17 cellular contexts compared by ENCODE assay signal in the genomic region with DNA sequence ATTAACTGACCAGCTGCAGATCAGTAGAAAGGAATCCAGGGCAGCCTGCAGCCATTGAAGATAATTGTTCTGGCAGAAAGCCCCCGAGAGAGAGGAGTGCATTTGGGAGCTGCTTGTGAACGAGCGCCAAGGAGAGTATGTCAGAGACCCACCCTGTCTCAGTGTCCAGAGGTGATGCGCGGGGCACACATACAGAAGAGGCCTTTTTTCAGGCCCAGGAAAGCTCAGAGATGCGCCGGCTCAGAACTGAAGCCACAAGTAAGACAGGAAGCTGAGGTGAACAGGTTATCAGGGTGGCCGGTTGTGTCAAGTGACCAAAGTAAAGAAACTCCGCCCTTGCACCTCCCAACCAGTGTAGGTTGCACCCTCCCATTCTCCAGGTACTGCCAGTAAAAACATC. TPM values are rescaled to one million over a fixed set of nuclear protein-coding genes. Genes with fewer than 3 reads are reported as not detected.
DNase-seq lines count a peak whose midpoint lies in the region; ATAC-seq, FAIRE-seq and TF ChIP-seq lines count a peak whose summit lies in the region.
"Had no signal": no experiment of that assay in that cellular context is flagged by ENCODE, and none has a peak within 500 bp of the region (broad histone marks: within the 10 kb centered on the region; RNA-seq: fewer than 3 reads in every experiment).

No MANE protein-coding gene starts in this region.

- H3K27ac Mint-ChIP-seq in activated CD8-positive, alpha-beta T cell treated with anti-CD3 and anti-CD28 coated beads, Interleukin-2, amount 10 ng/mL, durations not matched to agents 7 days and 5 days: peak overlapping the region; percentile 40
- H3K27ac Mint-ChIP-seq in activated CD8-positive, alpha-beta T cell treated with anti-CD3 and anti-CD28 coated beads for 36 hours: no peak overlapping the region
- H3K27ac Mint-ChIP-seq: activated T-cell treated with anti-CD3 and anti-CD28 coated beads, Interleukin-2, amount 50 U/mL, for 24 hours had no signal

- POLR2A ChIA-PET in activated CD8-positive, alpha-beta T cell treated with anti-CD3 and anti-CD28 coated beads, Interleukin-2, amount 10 ng/mL, durations not matched to agents 7 days and 5 days (lab: Charles Lee): no interaction called here
- POLR2A ChIA-PET in activated CD8-positive, alpha-beta T cell treated with anti-CD3 and anti-CD28 coated beads for 36 hours (lab: Charles Lee): no interaction called here
- POLR2A ChIA-PET in GM12878 (lab: Charles Lee): no interaction called here

- H3K36me3 Mint-ChIP-seq in activated CD8-positive, alpha-beta T cell treated with anti-CD3 and anti-CD28 coated beads, Interleukin-2, amount 10 ng/mL, durations not matched to agents 7 days and 5 days (ENCODE audit: low read depth): no peaks in the 10 kb centered on the region
- no peaks in the 10 kb centered on the region for H3K36me3 Mint-ChIP-seq in activated CD8-positive, alpha-beta T cell treated with anti-CD3 and anti-CD28 coated beads for 36 hours (ENCODE audit: low read depth)

- RAD21 ChIA-PET in GM12878 (lab: Charles Lee; ENCODE audit: unreplicated experiment): interaction anchor here (1.2 to 2.3 kb wide), 2 partner anchors 8 to 182 kb away, joined by 3 to 9 read pairs; partner anchors contain the start of gene MUC13

- no peak overlapping the region for H3K4me2 ChIP-seq in GM12878 (ENCODE audit: control insufficient read depth, insufficient read depth)

- TF ChIP-seq POLR2A in GM12878 (IDR thresholded peaks at IDR 0.05; ENCODE audit: low read depth, low read length) (no peak), thyroid gland (IDR thresholded peaks at IDR 0.05) (no peak)

- H3K4me3 Mint-ChIP-seq in activated CD8-positive, alpha-beta T cell treated with anti-CD3 and anti-CD28 coated beads, Interleukin-2, amount 10 ng/mL, durations not matched to agents 7 days and 5 days: no peak overlapping the region
- H3K4me3 Mint-ChIP-seq in activated CD8-positive, alpha-beta T cell treated with anti-CD3 and anti-CD28 coated beads for 36 hours: no peak overlapping the region
- H3K4me3 Mint-ChIP-seq: activated T-cell treated with anti-CD3 and anti-CD28 coated beads, Interleukin-2, amount 50 U/mL, for 24 hours had no signal

- H3K4me1 ChIP-seq in GM12878 (ENCODE audit: control insufficient read depth, insufficient read depth, low read length): peaks cover 70% of the 10 kb centered on the region
- peaks cover 43 to 69% of the 10 kb centered on the region in 2 donors for H3K4me1 ChIP-seq in thyroid gland

- peak; percentile 32 for DNase-seq in activated CD8-positive, alpha-beta T cell treated with anti-CD3 and anti-CD28 coated beads, Interleukin-2, amount 10 ng/mL, durations not matched to agents 7 days and 5 days
- no peak for DNase-seq in activated CD8-positive, alpha-beta T cell treated with anti-CD3 and anti-CD28 coated beads for 36 hours
- no peak for DNase-seq in GM12878 (ENCODE audit: low read depth, low spot score)
- peak; percentile 74 for DNase-seq in iris pigment epithelial cell (ENCODE audit: low read depth)
- peak in 1 of 2 donors; percentile 33 for DNase-seq in thyroid gland
- DNase-seq in stimulated activated CD4-positive, alpha-beta T cell treated with anti-CD3 and anti-CD28 coated beads, Interleukin-2, amount 100 ng/mL, for 24 hours: no peak
- DNase-seq in SHP77 (lab: John Stamatoyannopoulos, UW): no peak
- DNase-seq: activated T-cell treated with anti-CD3 and anti-CD28 coated beads, Interleukin-2, amount 50 U/mL, for 24 hours; aorta; DMS53; MM.1S; NCI-H510A treated with DMSO at 0.1 percent for 48 hours had no signal

- no peak for TF ChIP-seq EP300 in GM12878 (IDR thresholded peaks at IDR 0.05; ENCODE audit: borderline replicate concordance in 1 of 2, control insufficient read depth in 1 of 2, low read depth in 2 of 2, low read length in 2 of 2)

- no peak for TF ChIP-seq RAD21 in GM12878 (IDR thresholded peaks at IDR 0.05; ENCODE audit: insufficient read depth, low read depth, low read length)

- ATAC-seq in activated CD8-positive, alpha-beta T cell treated with anti-CD3 and anti-CD28 coated beads, Interleukin-2, amount 10 ng/mL, durations not matched to agents 7 days and 5 days: peak; percentile 4
- ATAC-seq in activated CD8-positive, alpha-beta T cell treated with anti-CD3 and anti-CD28 coated beads for 36 hours: no peak
- ATAC-seq in GM12878 (no peak), GM18511 (IDR thresholded peaks at IDR 0.05; ENCODE audit: unreplicated experiment) (no peak)

- BruUV-seq in GM12878 (replicated peaks; lab: Mats Ljungman, UMichigan): no TSS peak

- in situ Hi-C loops in GM12878 (cut with MboI): no loop called here

- H3K9me3 ChIP-seq in GM12878 (replicated peaks; ENCODE audit: control insufficient read depth, insufficient read depth, low read length) (no peaks in the 10 kb centered on the region), thyroid gland (no peaks in the 10 kb centered on the region)
- H3K9me3 ChIP-seq: SJSA1, thoracic aorta had no signal

- CTCF ChIA-PET in activated CD8-positive, alpha-beta T cell treated with anti-CD3 and anti-CD28 coated beads, Interleukin-2, amount 10 ng/mL, durations not matched to agents 7 days and 5 days (lab: Charles Lee): interaction anchor here (0.6 to 0.8 kb wide), 2 partner anchors 25 to 83 kb away, joined by 3 read pairs; no protein-coding TSS in a partner anchor
- CTCF ChIA-PET in activated CD8-positive, alpha-beta T cell treated with anti-CD3 and anti-CD28 coated beads for 36 hours (lab: Charles Lee): interaction anchor here (0.9 to 1.5 kb wide), 3 partner anchors 10 to 35 kb away, joined by 3 to 4 read pairs (median 3); no protein-coding TSS in a partner anchor
- CTCF ChIA-PET in GM12878 (lab: Yijun Ruan, JAX): interaction anchor here (0.7 to 1.0 kb wide), 2 partner anchors 86 to 120 kb away, joined by 3 read pairs; no protein-coding TSS in a partner anchor

- TF ChIP-seq CTCF in activated CD8-positive, alpha-beta T cell treated with anti-CD3 and anti-CD28 coated beads for 36 hours (IDR thresholded peaks at IDR 0.05): no peak
- TF ChIP-seq CTCF in GM12878 (IDR thresholded peaks at IDR 0.05 in 2 of 3, conservative IDR thresholded peaks at IDR 0.05 in 1 of 3; ENCODE audit: control insufficient read depth in 2 of 3, extremely low read depth in 1 of 3, insufficient read depth in 1 of 3, low read depth in 3 of 3, low read length in 3 of 3) (no peak), thyroid gland (IDR thresholded peaks at IDR 0.05) (no peak)

- H3K9me3 Mint-ChIP-seq in activated CD8-positive, alpha-beta T cell treated with anti-CD3 and anti-CD28 coated beads, Interleukin-2, amount 10 ng/mL, durations not matched to agents 7 days and 5 days (ENCODE audit: insufficient read depth): no peaks in the 10 kb centered on the region
- no peaks in the 10 kb centered on the region for H3K9me3 Mint-ChIP-seq in activated CD8-positive, alpha-beta T cell treated with anti-CD3 and anti-CD28 coated beads for 36 hours
- H3K9me3 Mint-ChIP-seq: activated T-cell treated with anti-CD3 and anti-CD28 coated beads, Interleukin-2, amount 50 U/mL, for 24 hours had no signal

- no peak overlapping the region for H3K9ac ChIP-seq in GM12878 (ENCODE audit: control insufficient read depth, insufficient read depth, low read length)

- H3K36me3 ChIP-seq in GM12878 (ENCODE audit: control insufficient read depth in 2 of 2, insufficient read depth in 2 of 2, low read length in 1 of 2): no peaks in the 10 kb centered on the region
- H3K36me3 ChIP-seq in thyroid gland: no peaks in the 10 kb centered on the region
- H3K36me3 ChIP-seq: SJSA1, thoracic aorta had no signal

- FAIRE-seq in GM12878 (lab: Jason Lieb, UNC): no peak
- FAIRE-seq: endometrium had no signal

- 86% methylated on average over 9 of the region's 9 CpGs for WGBS in GM12878 (ENCODE audit: insufficient coverage, insufficient replicate concordance, low lambda C conversion rate, missing lambda C conversion rate)
- WGBS in thyroid gland, 2 donors: 63 to 68% methylated on average over 9 of the region's 9 CpGs

- no peak overlapping the region for H2AFZ ChIP-seq in GM12878 (ENCODE audit: control insufficient read depth, low read depth, low read length)

- H3K27me3 Mint-ChIP-seq in activated CD8-positive, alpha-beta T cell treated with anti-CD3 and anti-CD28 coated beads, Interleukin-2, amount 10 ng/mL, durations not matched to agents 7 days and 5 days (ENCODE audit: low read depth): no peaks in the 10 kb centered on the region
- peaks cover 11% of the 10 kb centered on the region for H3K27me3 Mint-ChIP-seq in activated CD8-positive, alpha-beta T cell treated with anti-CD3 and anti-CD28 coated beads for 36 hours

- intact Hi-C loops in activated CD8-positive, alpha-beta T cell treated with anti-CD3 and anti-CD28 coated beads for 36 hours (cut with micrococcal nuclease): no loop called here
- intact Hi-C loops in GM12878 (cut with micrococcal nuclease; ENCODE audit: unreplicated experiment) (no loop called here), thyroid gland (cut with DNase I) (no loop called here)

- peaks cover 4% of the 10 kb centered on the region for H3K79me2 ChIP-seq in GM12878 (ENCODE audit: control insufficient read depth, insufficient read depth, low read length)

- H3K27me3 ChIP-seq in GM12878 (replicated peaks in 1 of 2; ENCODE audit: control insufficient read depth in 2 of 2, insufficient read depth in 2 of 2, low read length in 1 of 2) (no peaks in the 10 kb centered on the region), thyroid gland (no peaks in the 10 kb centered on the region)
- H3K27me3 ChIP-seq: SJSA1 had no signal

- SMC1A ChIA-PET in GM12878 (lab: Charles Lee; ENCODE audit: uncharacterized antibody, unreplicated experiment): interaction anchor here (0.9 to 9.0 kb wide), 5 partner anchors 7 to 182 kb away, joined by 3 to 127 read pairs (median 4); partner anchors contain the start of gene MUC13

- H4K20me1 ChIP-seq in GM12878 (ENCODE audit: control insufficient read depth, insufficient read depth): no peaks in the 10 kb centered on the region

- no peak overlapping the region for H3K4me3 ChIP-seq in GM12878
- no peak overlapping the region for H3K4me3 ChIP-seq in thyroid gland (replicated peaks in 1 of 3)
- H3K4me3 ChIP-seq: SJSA1, skin epidermis, thoracic aorta had no signal

- H3K27ac ChIP-seq in GM12878 (ENCODE audit: control insufficient read depth, insufficient read depth) (no peak overlapping the region), thyroid gland (peak overlapping the region; percentile 85 to 94 (median 92))
- H3K27ac ChIP-seq: SJSA1, thoracic aorta had no signal

- peaks cover 57% of the 10 kb centered on the region for H3K4me1 Mint-ChIP-seq in activated CD8-positive, alpha-beta T cell treated with anti-CD3 and anti-CD28 coated beads, Interleukin-2, amount 10 ng/mL, durations not matched to agents 7 days and 5 days (ENCODE audit: low read depth)
- H3K4me1 Mint-ChIP-seq in activated CD8-positive, alpha-beta T cell treated with anti-CD3 and anti-CD28 coated beads for 36 hours (ENCODE audit: low read depth): peaks cover 48% of the 10 kb centered on the region

RNA-seq across cellular contexts. Expression of gene HEG1, which starts 59.8 kb away (rescaled TPM):
- total RNA-seq in activated CD8-positive, alpha-beta T cell treated with anti-CD3 and anti-CD28 coated beads, Interleukin-2, amount 10 ng/mL, durations not matched to agents 7 days and 5 days: 10 to 100 TPM; 58.6 to 61.7 TPM
- 10 to 100 TPM; 24.5 to 25.8 TPM for total RNA-seq in activated CD8-positive, alpha-beta T cell treated with anti-CD3 and anti-CD28 coated beads for 36 hours
- total RNA-seq in GM12878 (2013; cell fraction: nucleolus; rRNA removed): 72.0 and 76.9 TPM in 2 replicates
- total RNA-seq in GM12878 (2014; rRNA removed) (10.5 and 10.9 TPM in 2 replicates), GM12878 (2014; rRNA removed; fragmentation: Illumina TruSeq; extraction: Trizol) (8.4 and 10.1 TPM in 2 replicates), GM12878 (2021) (31.1 and 32.1 TPM in 2 replicates), thyroid gland (100 to 1,000 TPM in 3 of 4 donors, 10 to 100 TPM in 1; 91.4 to 266 (median 199) TPM)
- polyA plus RNA-seq in GM12878 (2011; ENCODE audit: low read depth): 10.0 TPM
- polyA plus RNA-seq in GM12878 (2011; rRNA removed) (3.4 and 6.8 TPM in 2 replicates), GM12878 (2014; fragmentation: Illumina TruSeq; extraction: Trizol) (21.6 and 22.2 TPM in 2 replicates), GM12878 (2014; fragmentation: Nextera tagmentation; extraction: Ambion mirVana) (1 to 10 TPM; 2.2 to 4.1 TPM), GM12878 (2014; rRNA removed) (10.5 and 13.4 TPM in 2 replicates), GM12878 (2016; fragmentation: Nextera tagmentation; extraction: Ambion mirVana) (1 to 10 TPM; 2.7 TPM)
- polyA plus RNA-seq in GM12878 (2011; cell fraction: cytosol; rRNA removed): 3.6 and 7.3 TPM in 2 replicates
- 10.7 and 12.9 TPM in 2 replicates for polyA plus RNA-seq in GM12878 (2011; cell fraction: nucleus; rRNA removed)
- polyA plus RNA-seq in GM12878 (2012): 10.5 and 16.4 TPM in 2 replicates
- polyA minus RNA-seq in GM12878 (2011; rRNA and poly(A)+ RNA removed): 10.7 and 19.5 TPM in 2 replicates
- 9.9 and 13.2 TPM in 2 replicates for polyA minus RNA-seq in GM12878 (2011; cell fraction: cytosol; rRNA and poly(A)+ RNA removed)
- polyA minus RNA-seq in GM12878 (2011; cell fraction: nucleus; rRNA and poly(A)+ RNA removed): 6.5 and 13.8 TPM in 2 replicates

Comparison
In these comparisons a context has a peak if more than half of its experiments do, and no peak if none do; other contexts are left out.
1. DNase-seq: peak in activated CD8-positive, alpha-beta T cell treated with anti-CD3 and anti-CD28 coated beads, Interleukin-2, amount 10 ng/mL, durations not matched to agents 7 days and 5 days (single experiment) and iris pigment epithelial cell (single experiment); none in activated CD8-positive, alpha-beta T cell treated with anti-CD3 and anti-CD28 coated beads for 36 hours (single experiment), GM12878 (single experiment), stimulated activated CD4-positive, alpha-beta T cell treated with anti-CD3 and anti-CD28 coated beads, Interleukin-2, amount 100 ng/mL, for 24 hours (0 of 2) and SHP77 (0 of 2).